In genomic region chr5:175288048-175288621, GRCh38 we compare ENCODE assay signal across 8 cellular contexts.
DNase-seq lines count a peak whose midpoint lies in the region.

No MANE protein-coding gene starts in this region.

- in situ Hi-C loops in Caki2 (cut with HindIII; ENCODE audit: low pct_unique_long_range_greater_than_20kb, low sequenced_read_pairs), result no loop called here

- DNase-seq in Caki2 (ENCODE audit: low read depth) (peak; percentile 96), M059J (ENCODE audit: low read depth) (peak; percentile 90), anterior cingulate cortex (lab: John Stamatoyannopoulos, UW) (peak in 51 of 58 donors; percentile 2 to 82 (median 47)), medulla oblongata (ENCODE audit: extremely low spot score) (peak; percentile 2), epidermal melanocyte (ENCODE audit: insufficient read length, low spot score) (no peak), NCI-H146 (lab: John Stamatoyannopoulos, UW) (no peak), kidney glomerular epithelial cell (lab: John Stamatoyannopoulos, UW) (no peak)
- DNase-seq in activated T-cell treated with anti-CD3 and anti-CD28 coated beads, Interleukin-2, amount 50 U/mL, for 1 hour, result no peak

Comparison
In these comparisons a context has a peak if more than half of its experiments do, and no peak if none do; other contexts are left out.
1. DNase-seq: peak in Caki2 (single experiment), M059J (single experiment), anterior cingulate cortex (51 of 58) and medulla oblongata (single experiment); none in epidermal melanocyte (single experiment), NCI-H146 (single experiment), kidney glomerular epithelial cell (single experiment) and activated T-cell treated with anti-CD3 and anti-CD28 coated beads, Interleukin-2, amount 50 U/mL, for 1 hour (single experiment).